In the genomic region with DNA sequence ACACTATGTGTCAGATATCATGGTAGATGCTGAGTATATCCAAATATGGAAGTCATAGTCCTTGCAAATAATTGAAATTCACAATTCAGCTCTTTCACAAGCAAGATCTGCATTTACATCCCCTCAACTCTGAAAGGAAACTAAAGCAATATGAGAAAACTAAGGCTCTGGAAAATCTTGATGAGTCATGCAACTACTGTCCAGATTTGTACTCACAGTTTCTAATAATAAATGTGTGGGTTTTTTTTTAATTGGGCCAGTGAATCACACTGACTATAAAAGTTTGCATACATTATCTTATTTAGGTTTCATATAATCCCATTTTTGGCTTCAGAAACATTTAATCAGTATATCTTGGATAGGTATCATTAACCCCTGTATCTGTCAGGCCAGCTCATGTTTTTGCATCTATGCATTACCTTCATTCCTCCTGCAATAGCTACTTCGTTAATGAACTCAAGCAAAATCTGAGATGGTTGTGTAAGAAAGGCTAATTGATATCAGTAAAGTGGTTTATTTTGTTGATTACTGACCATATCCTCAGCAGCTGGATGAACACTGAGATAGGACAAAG, we compare ENCODE assay signal across 10 cellular contexts. TPM values are rescaled to one million over a fixed set of nuclear protein-coding genes. Genes with fewer than 3 reads are reported as not detected.
DNase-seq lines count a peak whose midpoint lies in the region; ATAC-seq and TF ChIP-seq lines count a peak whose summit lies in the region.
"Had no signal": no experiment of that assay in that cellular context is flagged by ENCODE, and none has a peak within 500 bp of the region (broad histone marks: within the 10 kb centered on the region; RNA-seq: fewer than 3 reads in every experiment).

No MANE protein-coding gene starts in this region.

- intact Hi-C loops in posterior vena cava (cut with DNase I) = no loop called here
- intact Hi-C loops in Right ventricle myocardium superior (cut with DNase I) = no loop called here

- peak; percentile 37 for DNase-seq in NB4 (ENCODE audit: low read depth)
- peak; percentile 48 for DNase-seq in dedifferentiated amniotic fluid mesenchymal stem cell (ENCODE audit: extremely low spot score)
- peak; percentile 62 for DNase-seq in retinal pigment epithelial cell (ENCODE audit: low read depth)
- DNase-seq in posterior vena cava (ENCODE audit: low spot score) = no peak
- DNase-seq in Right ventricle myocardium superior = no peak
- DNase-seq in C1 segment of cervical spinal cord (lab: John Stamatoyannopoulos, UW) = no peak
- DNase-seq in NCI-H748 (lab: John Stamatoyannopoulos, UW; ENCODE audit: unreplicated experiment) = no peak
- DNase-seq: hippocampal formation, NCI-H2227 treated with DMSO at 0.1 percent for 48 hours had no signal

- TF ChIP-seq CTCF in NB4 (IDR thresholded peaks at IDR 0.05; ENCODE audit: low read depth, low read length) (no peak), retinal pigment epithelial cell (conservative IDR thresholded peaks at IDR 0.05; ENCODE audit: low read depth, low read length) (no peak)

- ATAC-seq in GM21576 (IDR thresholded peaks at IDR 0.05; ENCODE audit: unreplicated experiment) = peak; percentile 32
- no peak for ATAC-seq in Right ventricle myocardium superior (ENCODE audit: poor library complexity)

- no peak for TF ChIP-seq POLR2A in NB4 (IDR thresholded peaks at IDR 0.05; ENCODE audit: extremely low read depth, insufficient read length)

- H3K4me3 ChIP-seq in NB4 (ENCODE audit: low read depth, low read length) (no peak overlapping the region), retinal pigment epithelial cell (ENCODE audit: low read length) (no peak overlapping the region)

RNA-seq across cellular contexts. Expression of a gene that starts 58.7 kb away (rescaled TPM):
- total RNA-seq in posterior vena cava = 1 to 10 TPM; 4.3 to 6.0 TPM
- total RNA-seq in Right ventricle myocardium superior = 14.2 TPM

Comparison
In these comparisons a context has a peak if more than half of its experiments do, and no peak if none do; other contexts are left out.
1. DNase-seq: peak in NB4 (single experiment), dedifferentiated amniotic fluid mesenchymal stem cell (single experiment) and retinal pigment epithelial cell (single experiment); none in posterior vena cava (single experiment), Right ventricle myocardium superior (single experiment), C1 segment of cervical spinal cord (0 of 14) and NCI-H748 (single experiment).